ENCODE assay signal across 28 cellular contexts in the genomic region with DNA sequence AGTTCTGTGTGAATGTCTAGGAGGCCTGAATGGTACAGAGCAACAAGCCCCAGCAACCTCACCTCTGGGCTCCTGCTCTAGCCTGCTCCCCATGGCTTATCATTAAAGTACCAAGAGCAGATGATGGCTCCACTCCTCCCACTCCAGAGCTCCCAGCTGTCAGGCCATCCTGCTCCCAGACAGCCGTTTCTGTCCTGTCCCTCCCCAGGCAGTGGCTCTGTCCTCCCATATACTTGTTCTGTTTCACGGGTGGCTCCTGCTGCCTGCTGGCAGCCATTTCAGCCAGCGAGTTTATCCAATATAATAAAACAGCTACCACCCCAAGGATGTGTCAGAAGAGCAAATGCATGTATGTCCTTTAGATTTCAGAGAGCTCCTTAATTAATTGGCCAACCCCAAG.
"Had no signal": no experiment of that assay in that cellular context is flagged by ENCODE, and none has a peak within 500 bp of the region (broad histone marks: within the 10 kb centered on the region; RNA-seq: fewer than 3 reads in every experiment).

No MANE protein-coding gene starts in this region.

- H3K9me3 Mint-ChIP-seq: activated naive CD4-positive, alpha-beta T cell treated with anti-CD3 and anti-CD28 coated beads, Interleukin-2, amount 50 U/mL, for 24 hours; activated naive CD8-positive, alpha-beta T cell treated with anti-CD3 and anti-CD28 coated beads, Interleukin-2, amount 50 U/mL, for 24 hours; activated T-helper 2 cell treated with anti-CD3 and anti-CD28 coated beads, Interferon-gamma antibody, Interleukin-2, Interleukin-4, amounts not matched to agents 10 μg/mL and 5 μg/mL and 100 μg/mL, durations not matched to agents 14 hours and 24 hours and 36 hours; natural killer cell treated with Interleukin-12 subunit alpha and Interleukin-12 subunit beta and Interleukin-15 and Interleukin-18, amount 100 ng/mL, for 72 hours; stimulated activated effector memory CD8-positive, alpha-beta T cell treated with anti-CD3 and anti-CD28 coated beads, Interleukin-12 subunit alpha, Interleukin-12 subunit beta, amount 100 ng/mL, for 72 hours; T-helper 1 cell treated with Interleukin-12 subunit alpha and Interleukin-12 subunit beta and Interleukin-4 antibody, amounts not matched to agents 30 μg/mL and 1 μg/mL, for 36 hours had no signal

- H3K27ac ChIP-seq: esophagus squamous epithelium, sigmoid colon, stomach, thyroid gland, upper lobe of right lung, WERI-Rb-1 had no signal

- H3K9me3 ChIP-seq: esophagus squamous epithelium, mucosa of descending colon, sigmoid colon, thyroid gland, upper lobe of right lung had no signal

- H3K27me3 ChIP-seq: esophagus squamous epithelium, thyroid gland, upper lobe of right lung had no signal

- H3K27me3 Mint-ChIP-seq: activated naive CD8-positive, alpha-beta T cell treated with anti-CD3 and anti-CD28 coated beads, Interleukin-2, amount 50 U/mL, for 24 hours; dendritic cell treated with granulocyte-macrophage colony-stimulating factor and Interleukin-4, amounts not matched to agents 40 ng/mL and 50 ng/mL, for 4 days had no signal

- H3K4me3 Mint-ChIP-seq: activated naive CD4-positive, alpha-beta T cell treated with anti-CD3 and anti-CD28 coated beads, Interleukin-2, amount 50 U/mL, for 24 hours; activated naive CD8-positive, alpha-beta T cell treated with anti-CD3 and anti-CD28 coated beads, Interleukin-2, amount 50 U/mL, for 24 hours; dendritic cell treated with granulocyte-macrophage colony-stimulating factor and Interleukin-4, amounts not matched to agents 40 ng/mL and 50 ng/mL, for 4 days; natural killer cell treated with Interleukin-12 subunit alpha and Interleukin-12 subunit beta and Interleukin-15 and Interleukin-18, amount 100 ng/mL, for 72 hours; stimulated activated effector memory CD8-positive, alpha-beta T cell treated with anti-CD3 and anti-CD28 coated beads, Interleukin-12 subunit alpha, Interleukin-12 subunit beta, amount 100 ng/mL, for 72 hours; T-helper 1 cell treated with Interleukin-12 subunit alpha and Interleukin-12 subunit beta and Interleukin-4 antibody, amounts not matched to agents 30 μg/mL and 1 μg/mL, for 36 hours had no signal

- DNase-seq: activated CD4-positive, alpha-beta T cell treated with anti-CD3 and anti-CD28 coated beads for 48 hours; activated CD4-positive, alpha-beta T cell treated with anti-CD3 and anti-CD28 coated beads, Interleukin-2, amount 50 U/mL, for 48 hours; activated naive CD8-positive, alpha-beta T cell treated with anti-CD3 and anti-CD28 coated beads, Interleukin-2, amount 50 U/mL, for 24 hours; activated T-cell treated with anti-CD3 and anti-CD28 coated beads, Interleukin-2, amount 50 U/mL, for 48 hours; amygdala; central memory CD4-positive, alpha-beta T cell; effector CD4-positive, alpha-beta T cell; esophagus squamous epithelium; foreskin melanocyte; left ventricle myocardium superior; mucosa of descending colon; sigmoid colon; small intestine; stimulated activated CD4-positive, alpha-beta T cell treated with anti-CD3 and anti-CD28 coated beads, Interleukin-4, amount 100 ng/mL, for 24 hours; stomach; SW 1271; T-helper 9 cell; thyroid gland; upper lobe of right lung; WERI-Rb-1 had no signal

- H3K27ac Mint-ChIP-seq: activated naive CD4-positive, alpha-beta T cell treated with anti-CD3 and anti-CD28 coated beads, Interleukin-2, amount 50 U/mL, for 24 hours; activated naive CD8-positive, alpha-beta T cell treated with anti-CD3 and anti-CD28 coated beads, Interleukin-2, amount 50 U/mL, for 24 hours; activated T-helper 2 cell treated with anti-CD3 and anti-CD28 coated beads, Interferon-gamma antibody, Interleukin-2, Interleukin-4, amounts not matched to agents 10 μg/mL and 5 μg/mL and 100 μg/mL, durations not matched to agents 14 hours and 24 hours and 36 hours; dendritic cell treated with granulocyte-macrophage colony-stimulating factor and Interleukin-4, amounts not matched to agents 40 ng/mL and 50 ng/mL, for 4 days; natural killer cell treated with Interleukin-12 subunit alpha and Interleukin-12 subunit beta and Interleukin-15 and Interleukin-18, amount 100 ng/mL, for 72 hours; progenitor cell of endocrine pancreas; stimulated activated effector memory CD8-positive, alpha-beta T cell treated with anti-CD3 and anti-CD28 coated beads, Interleukin-12 subunit alpha, Interleukin-12 subunit beta, amount 100 ng/mL, for 72 hours; T-helper 1 cell treated with Interleukin-12 subunit alpha and Interleukin-12 subunit beta and Interleukin-4 antibody, amounts not matched to agents 30 μg/mL and 1 μg/mL, for 36 hours had no signal

- H3K4me1 Mint-ChIP-seq: activated naive CD4-positive, alpha-beta T cell treated with anti-CD3 and anti-CD28 coated beads, Interleukin-2, amount 50 U/mL, for 24 hours; activated naive CD8-positive, alpha-beta T cell treated with anti-CD3 and anti-CD28 coated beads, Interleukin-2, amount 50 U/mL, for 24 hours; stimulated activated effector memory CD8-positive, alpha-beta T cell treated with anti-CD3 and anti-CD28 coated beads, Interleukin-12 subunit alpha, Interleukin-12 subunit beta, amount 100 ng/mL, for 72 hours had no signal

- H3K36me3 Mint-ChIP-seq: activated naive CD4-positive, alpha-beta T cell treated with anti-CD3 and anti-CD28 coated beads, Interleukin-2, amount 50 U/mL, for 24 hours; natural killer cell treated with Interleukin-12 subunit alpha and Interleukin-12 subunit beta and Interleukin-15 and Interleukin-18, amount 100 ng/mL, for 72 hours; stimulated activated effector memory CD8-positive, alpha-beta T cell treated with anti-CD3 and anti-CD28 coated beads, Interleukin-12 subunit alpha, Interleukin-12 subunit beta, amount 100 ng/mL, for 72 hours had no signal

- ATAC-seq: activated CD4-positive, CD25-positive, alpha-beta regulatory T cell treated with anti-CD3 and anti-CD28 coated beads, Interleukin-2, amount 50 U/mL, for 24 hours; activated naive CD8-positive, alpha-beta T cell treated with anti-CD3 and anti-CD28 coated beads, Interleukin-2, amount 50 U/mL, for 24 hours; left ventricle myocardium superior; mucosa of descending colon; natural killer cell treated with Interleukin-12 subunit alpha and Interleukin-12 subunit beta and Interleukin-15 and Interleukin-18, amount 100 ng/mL, for 72 hours; stimulated activated effector memory CD8-positive, alpha-beta T cell treated with anti-CD3 and anti-CD28 coated beads, Interleukin-12 subunit alpha, Interleukin-12 subunit beta, amount 100 ng/mL, for 72 hours; upper lobe of right lung had no signal

- H3K4me1 ChIP-seq: esophagus squamous epithelium, sigmoid colon, stomach, thyroid gland, upper lobe of right lung had no signal
